ENCODE assay signal across 8 cellular contexts in the genomic region with DNA sequence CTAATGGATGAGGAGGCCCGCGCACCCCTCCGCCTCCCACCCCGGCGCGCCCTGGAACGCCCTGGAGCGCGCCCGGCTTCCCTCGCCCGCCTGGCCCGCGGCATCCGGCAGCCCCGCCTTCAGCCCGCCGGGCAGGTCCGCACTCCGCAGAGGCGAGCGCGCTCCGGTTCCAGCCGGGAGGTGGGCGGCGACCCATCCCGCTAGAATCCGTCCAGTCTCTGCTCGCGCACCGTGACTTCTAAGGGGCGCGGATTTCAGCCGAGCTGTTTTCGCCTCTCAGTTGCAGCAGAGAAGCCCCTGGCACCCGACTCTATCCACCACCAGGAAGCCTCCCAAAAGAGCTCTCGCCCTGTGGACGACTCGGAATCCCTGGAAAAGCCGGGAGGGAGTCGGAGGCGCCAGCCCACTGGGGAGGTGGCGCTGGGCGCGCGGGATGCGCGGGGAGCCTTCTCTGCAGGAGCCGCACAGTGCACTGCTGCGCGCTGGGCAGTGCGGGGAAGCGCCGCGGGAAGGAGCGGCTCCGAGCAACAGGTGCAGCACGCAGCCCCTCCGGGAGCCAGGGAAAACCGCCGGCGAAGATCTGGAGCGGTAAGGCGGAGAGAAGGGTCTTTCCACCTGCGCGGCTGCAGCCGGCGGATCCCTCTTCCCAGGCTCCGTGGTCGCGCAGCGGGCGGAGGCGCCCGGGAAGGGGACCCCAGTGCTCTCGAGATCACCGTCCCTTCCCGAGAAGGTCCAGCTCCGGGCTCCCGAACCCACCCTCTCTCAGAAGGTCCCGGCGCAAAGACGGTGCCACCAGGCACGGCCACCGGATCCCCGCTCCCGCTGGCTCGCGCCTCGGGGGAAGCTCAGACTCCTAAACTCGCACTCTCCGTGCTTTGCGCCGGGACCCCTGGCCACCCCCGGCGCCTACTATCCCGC. TPM values are rescaled to one million over a fixed set of nuclear protein-coding genes. Genes with fewer than 3 reads are reported as not detected.
DNase-seq lines count a peak whose midpoint lies in the region; ATAC-seq lines count a peak whose summit lies in the region.

A gene with protein sequence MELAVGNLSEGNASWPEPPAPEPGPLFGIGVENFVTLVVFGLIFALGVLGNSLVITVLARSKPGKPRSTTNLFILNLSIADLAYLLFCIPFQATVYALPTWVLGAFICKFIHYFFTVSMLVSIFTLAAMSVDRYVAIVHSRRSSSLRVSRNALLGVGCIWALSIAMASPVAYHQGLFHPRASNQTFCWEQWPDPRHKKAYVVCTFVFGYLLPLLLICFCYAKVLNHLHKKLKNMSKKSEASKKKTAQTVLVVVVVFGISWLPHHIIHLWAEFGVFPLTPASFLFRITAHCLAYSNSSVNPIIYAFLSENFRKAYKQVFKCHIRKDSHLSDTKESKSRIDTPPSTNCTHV (plus strand): TSS at position 266 of the 918 bp plus-strand sequence. CDS start 701 bp downstream, outside the sequence.

- H3K4me1 Mint-ChIP-seq in T-helper 2 cell treated with Interferon-gamma antibody and Interleukin-4, amounts not matched to agents 5 μg/mL and 100 μg/mL, for 36 hours (ENCODE audit: low read depth), result peaks cover 2% of the 10 kb centered on the region
- H3K4me1 Mint-ChIP-seq in activated T-helper 2 cell treated with anti-CD3 and anti-CD28 coated beads, Interferon-gamma antibody, Interleukin-2, Interleukin-4, amounts not matched to agents 10 μg/mL and 5 μg/mL and 100 μg/mL, durations not matched to agents 14 hours and 24 hours and 36 hours (ENCODE audit: low read depth), result peaks cover 2% of the 10 kb centered on the region
- peaks cover 14% of the 10 kb centered on the region for H3K4me1 Mint-ChIP-seq in stimulated activated naive CD8-positive, alpha-beta T cell treated with anti-CD3 and anti-CD28 coated beads, Interleukin-15, amount 100 ng/mL, for 72 hours

- H3K4me3 Mint-ChIP-seq in T-helper 2 cell treated with Interferon-gamma antibody and Interleukin-4, amounts not matched to agents 5 μg/mL and 100 μg/mL, for 36 hours, result peak within 1 kb of the TSS; percentile 21
- H3K4me3 Mint-ChIP-seq in activated T-helper 2 cell treated with anti-CD3 and anti-CD28 coated beads, Interferon-gamma antibody, Interleukin-2, Interleukin-4, amounts not matched to agents 10 μg/mL and 5 μg/mL and 100 μg/mL, durations not matched to agents 14 hours and 24 hours and 36 hours (ENCODE audit: low read depth), result peak within 1 kb of the TSS; percentile 24
- H3K4me3 Mint-ChIP-seq in stimulated activated naive CD8-positive, alpha-beta T cell treated with anti-CD3 and anti-CD28 coated beads, Interleukin-15, amount 100 ng/mL, for 72 hours, result peak within 1 kb of the TSS; percentile 65 to 71

- peak; percentile 35 for ATAC-seq in stimulated activated naive CD8-positive, alpha-beta T cell treated with anti-CD3 and anti-CD28 coated beads, Interleukin-15, amount 100 ng/mL, for 72 hours
- ATAC-seq in HG03354 (IDR thresholded peaks at IDR 0.05; ENCODE audit: poor library complexity, severe bottlenecking, unreplicated experiment), result no peak
- no peak for ATAC-seq in GM18520 (IDR thresholded peaks at IDR 0.05; ENCODE audit: unreplicated experiment)

- peaks cover 2% of the 10 kb centered on the region for H3K36me3 Mint-ChIP-seq in T-helper 2 cell treated with Interferon-gamma antibody and Interleukin-4, amounts not matched to agents 5 μg/mL and 100 μg/mL, for 36 hours (ENCODE audit: low read depth)
- H3K36me3 Mint-ChIP-seq in activated T-helper 2 cell treated with anti-CD3 and anti-CD28 coated beads, Interferon-gamma antibody, Interleukin-2, Interleukin-4, amounts not matched to agents 10 μg/mL and 5 μg/mL and 100 μg/mL, durations not matched to agents 14 hours and 24 hours and 36 hours (ENCODE audit: low read depth), result no peaks in the 10 kb centered on the region

- intact Hi-C loops in activated T-helper 2 cell treated with anti-CD3 and anti-CD28 coated beads, Interferon-gamma antibody, Interleukin-2, Interleukin-4, amounts not matched to agents 10 μg/mL and 5 μg/mL and 100 μg/mL, durations not matched to agents 14 hours and 24 hours and 36 hours (cut with micrococcal nuclease), result loop anchor here (10.0 kb wide), 1 partner anchor 1725 kb away; a partner anchor contains a TSS

- peaks cover 3% of the 10 kb centered on the region for H3K9me3 Mint-ChIP-seq in T-helper 2 cell treated with Interferon-gamma antibody and Interleukin-4, amounts not matched to agents 5 μg/mL and 100 μg/mL, for 36 hours
- peaks cover 8% of the 10 kb centered on the region for H3K9me3 Mint-ChIP-seq in activated T-helper 2 cell treated with anti-CD3 and anti-CD28 coated beads, Interferon-gamma antibody, Interleukin-2, Interleukin-4, amounts not matched to agents 10 μg/mL and 5 μg/mL and 100 μg/mL, durations not matched to agents 14 hours and 24 hours and 36 hours
- peaks cover 0 to 14% of the 10 kb centered on the region in 2 donors for H3K9me3 Mint-ChIP-seq in stimulated activated naive CD8-positive, alpha-beta T cell treated with anti-CD3 and anti-CD28 coated beads, Interleukin-15, amount 100 ng/mL, for 72 hours

- DNase-seq in T-helper 2 cell treated with Interferon-gamma antibody and Interleukin-4, amounts not matched to agents 5 μg/mL and 100 μg/mL, for 36 hours (ENCODE audit: low spot score), result no peak
- DNase-seq in T-helper 2 cell, result no peak
- DNase-seq in activated T-helper 2 cell treated with anti-CD3 and anti-CD28 coated beads, Interferon-gamma antibody, Interleukin-2, Interleukin-4, amounts not matched to agents 10 μg/mL and 5 μg/mL and 100 μg/mL, durations not matched to agents 14 hours and 24 hours and 36 hours (ENCODE audit: low spot score), result no peak
- DNase-seq in iPS-NIHi11 (ENCODE audit: low spot score), result peak; percentile 68
- no peak for DNase-seq in stimulated activated naive CD8-positive, alpha-beta T cell treated with anti-CD3 and anti-CD28 coated beads, Interleukin-15, amount 100 ng/mL, for 72 hours
- no peak for DNase-seq in ureter (ENCODE audit: low spot score)

- H3K27me3 Mint-ChIP-seq in T-helper 2 cell treated with Interferon-gamma antibody and Interleukin-4, amounts not matched to agents 5 μg/mL and 100 μg/mL, for 36 hours (ENCODE audit: low read depth), result peaks cover 64% of the 10 kb centered on the region
- H3K27me3 Mint-ChIP-seq in activated T-helper 2 cell treated with anti-CD3 and anti-CD28 coated beads, Interferon-gamma antibody, Interleukin-2, Interleukin-4, amounts not matched to agents 10 μg/mL and 5 μg/mL and 100 μg/mL, durations not matched to agents 14 hours and 24 hours and 36 hours (ENCODE audit: low read depth), result peaks cover 59% of the 10 kb centered on the region
- peaks cover 93% of the 10 kb centered on the region for H3K27me3 Mint-ChIP-seq in stimulated activated naive CD8-positive, alpha-beta T cell treated with anti-CD3 and anti-CD28 coated beads, Interleukin-15, amount 100 ng/mL, for 72 hours

- no peak within 1 kb of the TSS for H3K27ac Mint-ChIP-seq in T-helper 2 cell treated with Interferon-gamma antibody and Interleukin-4, amounts not matched to agents 5 μg/mL and 100 μg/mL, for 36 hours
- no peak within 1 kb of the TSS for H3K27ac Mint-ChIP-seq in activated T-helper 2 cell treated with anti-CD3 and anti-CD28 coated beads, Interferon-gamma antibody, Interleukin-2, Interleukin-4, amounts not matched to agents 10 μg/mL and 5 μg/mL and 100 μg/mL, durations not matched to agents 14 hours and 24 hours and 36 hours
- H3K27ac Mint-ChIP-seq in stimulated activated naive CD8-positive, alpha-beta T cell treated with anti-CD3 and anti-CD28 coated beads, Interleukin-15, amount 100 ng/mL, for 72 hours, result no peak within 1 kb of the TSS

RNA-seq across cellular contexts. Expression of the gene that starts here (rescaled TPM):
- total RNA-seq in activated T-helper 2 cell treated with anti-CD3 and anti-CD28 coated beads, Interferon-gamma antibody, Interleukin-2, Interleukin-4, amounts not matched to agents 10 μg/mL and 5 μg/mL and 100 μg/mL, durations not matched to agents 14 hours and 24 hours and 36 hours, result not detected in 2 replicates
- not detected for total RNA-seq in ureter
